ENCODE assay signal across 9 cellular contexts in the genomic region with DNA sequence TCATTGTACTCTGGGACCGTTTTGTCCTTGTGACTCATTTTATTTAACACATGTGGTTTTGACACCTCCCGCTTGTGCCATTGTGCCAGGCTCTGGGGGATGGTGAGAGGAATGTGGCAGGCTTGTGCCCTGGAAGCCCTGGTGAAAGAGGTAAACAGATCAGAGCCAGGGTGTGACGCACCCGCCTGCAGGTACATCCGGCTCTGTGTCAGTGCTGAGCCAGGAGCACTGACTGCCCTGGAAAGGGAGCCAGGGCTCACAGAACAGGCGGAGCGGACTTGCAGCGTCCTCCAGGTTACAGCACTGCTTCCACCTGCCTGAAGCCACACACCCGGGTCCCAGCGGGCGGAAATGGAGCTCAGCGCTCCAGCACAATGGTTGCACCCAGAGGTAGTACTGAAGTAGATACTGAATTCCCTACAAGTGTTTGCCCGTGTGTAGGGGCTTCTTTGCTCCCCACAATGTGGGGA. TPM values are rescaled to one million over a fixed set of nuclear protein-coding genes. Genes with fewer than 3 reads are reported as not detected.
A peak's percentile ranks its signal among the peaks of the same experiment; 100 is the strongest.
DNase-seq lines count a peak whose midpoint lies in the region; ATAC-seq, FAIRE-seq and TF ChIP-seq lines count a peak whose summit lies in the region.
"Had no signal": no experiment of that assay in that cellular context is flagged by ENCODE, and none has a peak within 500 bp of the region (broad histone marks: within the 10 kb centered on the region; RNA-seq: fewer than 3 reads in every experiment).

No MANE protein-coding gene starts in this region.

- H3K9ac ChIP-seq in neural progenitor cell, result no peak overlapping the region

- peaks cover 80% of the 10 kb centered on the region for H3K4me1 Mint-ChIP-seq in activated CD4-positive, alpha-beta memory T cell treated with anti-CD3 and anti-CD28 coated beads, Interleukin-2, amount 10 ng/mL, durations not matched to agents 7 days and 5 days
- no peaks in the 10 kb centered on the region for H3K4me1 Mint-ChIP-seq in neural progenitor cell

- peaks cover 48% of the 10 kb centered on the region for H3K36me3 Mint-ChIP-seq in activated CD4-positive, alpha-beta memory T cell treated with anti-CD3 and anti-CD28 coated beads, Interleukin-2, amount 10 ng/mL, durations not matched to agents 7 days and 5 days (ENCODE audit: low read depth)
- peaks cover 18% of the 10 kb centered on the region for H3K36me3 Mint-ChIP-seq in neural progenitor cell

- H3K9me3 Mint-ChIP-seq in activated CD4-positive, alpha-beta memory T cell treated with anti-CD3 and anti-CD28 coated beads, Interleukin-2, amount 10 ng/mL, durations not matched to agents 7 days and 5 days, result no peaks in the 10 kb centered on the region
- peaks cover 3% of the 10 kb centered on the region for H3K9me3 Mint-ChIP-seq in neural progenitor cell

- TF ChIP-seq POLR2A in GM12892 (IDR thresholded peaks at IDR 0.05; ENCODE audit: low read depth, low read length), result no peak

- POLR2A ChIA-PET in activated CD4-positive, alpha-beta memory T cell treated with anti-CD3 and anti-CD28 coated beads, Interleukin-2, amount 10 ng/mL, durations not matched to agents 7 days and 5 days (lab: Charles Lee), result interaction anchor here (0.6 to 3.4 kb wide), 4 partner anchors 8 to 95 kb away, joined by 3 to 23 read pairs (median 10); a partner anchor contains a TSS

- TF ChIP-seq CTCF in epithelial cell of proximal tubule (conservative IDR thresholded peaks at IDR 0.05; ENCODE audit: low read depth, low read length) (no peak), neural progenitor cell (IDR thresholded peaks at IDR 0.05) (no peak)

- H3K4me3 ChIP-seq in epithelial cell of proximal tubule (ENCODE audit: low read depth, low read length), result no peak overlapping the region
- no peak overlapping the region for H3K4me3 ChIP-seq in neural progenitor cell

- H3K27me3 ChIP-seq in neural progenitor cell, result no peaks in the 10 kb centered on the region

- peak overlapping the region; percentile 98 for H3K27ac Mint-ChIP-seq in activated CD4-positive, alpha-beta memory T cell treated with anti-CD3 and anti-CD28 coated beads, Interleukin-2, amount 10 ng/mL, durations not matched to agents 7 days and 5 days
- no peak overlapping the region for H3K27ac Mint-ChIP-seq in neural progenitor cell

- peak overlapping the region; percentile 50 for H3K4me3 Mint-ChIP-seq in activated CD4-positive, alpha-beta memory T cell treated with anti-CD3 and anti-CD28 coated beads, Interleukin-2, amount 10 ng/mL, durations not matched to agents 7 days and 5 days
- no peak overlapping the region for H3K4me3 Mint-ChIP-seq in neural progenitor cell

- no peaks in the 10 kb centered on the region for H3K79me2 ChIP-seq in neural progenitor cell (ENCODE audit: low read depth)

- H2AFZ ChIP-seq in neural progenitor cell (replicated peaks), result no peak overlapping the region

- no peak overlapping the region for H3K4me2 ChIP-seq in neural progenitor cell

- H3F3A ChIP-seq in neural progenitor cell (ENCODE audit: low read depth), result no peaks in the 10 kb centered on the region

- CTCF ChIA-PET in activated CD4-positive, alpha-beta memory T cell treated with anti-CD3 and anti-CD28 coated beads, Interleukin-2, amount 10 ng/mL, durations not matched to agents 7 days and 5 days (lab: Charles Lee), result interaction anchor here (2.1 kb wide), 1 partner anchor 96 kb away, joined by 8 read pairs; a partner anchor contains a TSS

- H3K36me3 ChIP-seq in neural progenitor cell, result no peaks in the 10 kb centered on the region

- no peak overlapping the region for H3K27ac ChIP-seq in neural progenitor cell

- DNase-seq in LoVo (ENCODE audit: low spot score) (peak; percentile 74), epithelial cell of proximal tubule (ENCODE audit: low read depth) (peak; percentile 12), neural progenitor cell (ENCODE audit: low spot score) (no peak), COR-L47 (lab: John Stamatoyannopoulos, UW) (no peak), GM12892 (ENCODE audit: insufficient read length) (no peak)
- DNase-seq in activated CD4-positive, alpha-beta memory T cell treated with anti-CD3 and anti-CD28 coated beads, Interleukin-2, amount 10 ng/mL, durations not matched to agents 7 days and 5 days, result peak; percentile 85
- peak; percentile 61 for DNase-seq in stimulated activated CD4-positive, alpha-beta T cell treated with anti-CD3 and anti-CD28 coated beads, Interleukin-4, amount 100 ng/mL, for 1 hour
- DNase-seq: NCI-H1436 treated with DMSO at 0.1 percent for 48 hours had no signal

- no peak for ATAC-seq in HG03159 (IDR thresholded peaks at IDR 0.05; ENCODE audit: unreplicated experiment)

- no peaks in the 10 kb centered on the region for H3K4me1 ChIP-seq in neural progenitor cell

- H4K20me1 ChIP-seq in neural progenitor cell (ENCODE audit: low read depth), result peaks cover 4% of the 10 kb centered on the region

- no peaks in the 10 kb centered on the region for H3K9me3 ChIP-seq in neural progenitor cell (ENCODE audit: low read depth)

- FAIRE-seq in GM12892 (lab: Jason Lieb, UNC), result no peak

- H3K27me3 Mint-ChIP-seq in activated CD4-positive, alpha-beta memory T cell treated with anti-CD3 and anti-CD28 coated beads, Interleukin-2, amount 10 ng/mL, durations not matched to agents 7 days and 5 days, result no peaks in the 10 kb centered on the region
- no peaks in the 10 kb centered on the region for H3K27me3 Mint-ChIP-seq in neural progenitor cell (ENCODE audit: insufficient read depth, low read depth)

RNA-seq across cellular contexts. Expression of a gene that starts 30.6 kb away (rescaled TPM):
- total RNA-seq in activated CD4-positive, alpha-beta memory T cell treated with anti-CD3 and anti-CD28 coated beads, Interleukin-2, amount 10 ng/mL, durations not matched to agents 7 days and 5 days, result not detected
- not detected in 2 replicates for total RNA-seq in epithelial cell of proximal tubule
- not detected in 2 replicates for total RNA-seq in neural progenitor cell (ENCODE audit: low replicate concordance)
- not detected for polyA plus RNA-seq in GM12892 (2012; ENCODE audit: missing spikeins)

Comparison
In these comparisons a context has a peak if more than half of its experiments do, and no peak if none do; other contexts are left out.
1. DNase-seq: peak in LoVo (single experiment), activated CD4-positive, alpha-beta memory T cell treated with anti-CD3 and anti-CD28 coated beads, Interleukin-2, amount 10 ng/mL, durations not matched to agents 7 days and 5 days (single experiment), epithelial cell of proximal tubule (single experiment) and stimulated activated CD4-positive, alpha-beta T cell treated with anti-CD3 and anti-CD28 coated beads, Interleukin-4, amount 100 ng/mL, for 1 hour (single experiment); none in neural progenitor cell (single experiment), COR-L47 (single experiment) and GM12892 (single experiment).